30 cellular contexts compared by ENCODE assay signal in the genomic region with DNA sequence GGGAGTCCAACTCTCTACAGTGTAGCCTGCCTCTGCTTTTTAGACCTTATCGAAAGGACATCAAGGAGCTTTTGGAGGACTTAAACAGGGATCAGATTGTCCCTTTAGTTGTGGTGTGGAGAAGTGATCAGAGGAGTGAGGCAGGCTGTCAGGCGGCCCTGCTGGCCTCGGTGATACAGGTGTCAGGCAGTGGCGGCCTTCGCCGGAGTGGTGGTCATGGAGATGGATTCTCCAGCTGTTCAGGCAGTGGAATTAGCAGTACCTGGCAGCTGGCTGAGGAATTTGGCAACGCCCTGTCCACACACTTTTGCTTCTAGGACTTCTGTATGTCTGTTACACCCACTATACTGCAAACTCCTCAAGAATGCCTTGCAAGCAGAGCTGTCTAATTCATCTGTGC.
"Had no signal": no experiment of that assay in that cellular context is flagged by ENCODE, and none has a peak within 500 bp of the region (broad histone marks: within the 10 kb centered on the region; RNA-seq: fewer than 3 reads in every experiment).

No MANE protein-coding gene starts in this region.

- H3K4me2 ChIP-seq: KMS-11 had no signal

- H3K4me3 ChIP-seq: adrenal gland, MG63, SJSA1 had no signal

- H3K9ac ChIP-seq: KMS-11 had no signal

- DNase-seq: activated CD4-positive, alpha-beta T cell treated with anti-CD3 and anti-CD28 coated beads for 4 hours; activated CD8-positive, alpha-beta memory T cell treated with anti-CD3 and anti-CD28 coated beads, Interleukin-2, amount 50 U/mL, for 4 hours; activated CD8-positive, alpha-beta T cell treated with anti-CD3 and anti-CD28 coated beads for 36 hours; activated gamma-delta T cell treated with Interleukin-2 at 50 U/mL for 16 hours; activated naive CD4-positive, alpha-beta T cell treated with anti-CD3 and anti-CD28 coated beads, Interleukin-2, amount 50 U/mL, for 16 hours; activated naive CD8-positive, alpha-beta T cell treated with anti-CD3 and anti-CD28 coated beads, Interleukin-2, amount 10 ng/mL, durations not matched to agents 7 days and 5 days; activated T-cell treated with anti-CD3 and anti-CD28 coated beads, Interleukin-2, amount 50 U/mL, for 72 hours; adrenal gland; anterior cingulate cortex; MG63; MV-4-11; NCI-H1092 treated with DMSO at 0.1 percent for 48 hours; NCI-H1417 treated with DMSO at 0.1 percent for 48 hours; NCI-H1694; NCI-H2029; NCI-H2107; NCI-H2171 treated with DMSO at 0.1 percent for 48 hours; NCI-H226; NCI-H526; NCI-H774; NK-92 treated with Interleukin-12 subunit alpha and Interleukin-12 subunit beta, amount 100 ng/mL, for 24 hours; OCI-M1; RPMI8226; SHP77; SW 1271 had no signal

- H3K9me3 ChIP-seq: adrenal gland, MG63, SJSA1 had no signal

- ATAC-seq: activated CD4-positive, CD25-positive, alpha-beta regulatory T cell treated with anti-CD3 and anti-CD28 coated beads, Interleukin-2, amount 50 U/mL, for 24 hours; activated CD8-positive, alpha-beta T cell treated with anti-CD3 and anti-CD28 coated beads for 36 hours; activated T-cell treated with anti-CD3 and anti-CD28 coated beads, Interleukin-2, amount 50 U/mL, for 72 hours; Panc1; SK-N-SH treated with all-trans-retinoic acid at 6 μM for 48 hours had no signal

- H3K27me3 ChIP-seq: adrenal gland, MG63, SJSA1 had no signal

- H3K27ac ChIP-seq: adrenal gland, KMS-11, SJSA1 had no signal

- H3K36me3 ChIP-seq: adrenal gland, MG63, SJSA1 had no signal
